ENCODE assay signal across 1 cellular context in the genomic region with DNA sequence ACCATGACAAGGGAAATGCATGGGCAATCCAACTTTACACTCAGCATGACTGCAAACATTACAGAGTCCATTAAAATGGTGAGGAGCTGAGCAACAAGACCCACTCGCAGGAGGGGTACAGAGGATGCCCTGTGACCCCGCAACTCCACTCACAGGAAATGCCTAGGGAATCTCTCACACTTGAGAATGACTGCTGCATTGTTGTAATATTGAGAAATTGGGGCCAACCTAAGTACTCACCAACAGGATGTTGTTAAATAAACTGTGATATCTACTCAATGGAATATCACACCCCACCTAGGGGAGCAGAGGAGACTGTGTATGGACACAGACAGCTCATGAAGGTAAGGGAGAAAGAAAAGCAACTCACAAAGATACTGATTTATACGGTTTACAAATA.
TF ChIP-seq lines count a peak whose summit lies in the region.

No MANE protein-coding gene starts in this region.

TF ChIP-seq in HepG2, 621 proteins besides CTCF, POLR2A, EP300 and RAD21:
- TF ChIP-seq ZNF770 (CRISPR knock-in tag; IDR thresholded peaks at IDR 0.05) (no peak), GZF1 (CRISPR knock-in tag; IDR thresholded peaks at IDR 0.05) (no peak), RCOR2 (CRISPR knock-in tag; IDR thresholded peaks at IDR 0.05) (no peak), CEBPB (IDR thresholded peaks at IDR 0.05; ENCODE audit: borderline replicate concordance, low read depth, low read length) (0 out of 2 replicates have a peak, but pooled peaks have one; percentile 9), MED1 (CRISPR knock-in tag; IDR thresholded peaks at IDR 0.05) (0 out of 2 replicates have a peak, but pooled peaks have one; percentile 11), ZNF205 (CRISPR knock-in tag; IDR thresholded peaks at IDR 0.05) (no peak), SAP130 (CRISPR knock-in tag; IDR thresholded peaks at IDR 0.05; ENCODE audit: low read depth) (peak; percentile 10; the same call in 1 of the 2 replicates), NR2F6 (IDR thresholded peaks at IDR 0.05) (0 out of 2 replicates have a peak, but pooled peaks have one; percentile 33), NR2F6 (CRISPR knock-in tag; IDR thresholded peaks at IDR 0.05) (peak; percentile 44; the same call in 1 of the 2 replicates), FOXP1 (IDR thresholded peaks at IDR 0.05) (no peak), FOXP1 (CRISPR knock-in tag; IDR thresholded peaks at IDR 0.05) (peak; percentile 45; the same call in 1 of the 2 replicates), NFRKB (IDR thresholded peaks at IDR 0.05) (no peak), ETV5 (CRISPR knock-in tag; IDR thresholded peaks at IDR 0.05; ENCODE audit: borderline replicate concordance) (peak; percentile 87), HCFC1 (IDR thresholded peaks at IDR 0.05; ENCODE audit: low read depth, low read length) (no peak), FOXJ3 (CRISPR knock-in tag; IDR thresholded peaks at IDR 0.05; ENCODE audit: borderline replicate concordance) (no peak), TEAD3 (CRISPR knock-in tag; optimal IDR thresholded peaks at IDR 0.05; ENCODE audit: borderline replicate concordance) (peak; percentile 25), ZNF253 (CRISPR knock-in tag; IDR thresholded peaks at IDR 0.05; ENCODE audit: borderline replicate concordance) (no peak), KDM2A (CRISPR knock-in tag; IDR thresholded peaks at IDR 0.05; ENCODE audit: borderline replicate concordance, low read depth) (no peak), ZNF276 (CRISPR knock-in tag; IDR thresholded peaks at IDR 0.05; ENCODE audit: low read depth) (no peak), RARA (CRISPR knock-in tag; IDR thresholded peaks at IDR 0.05) (peak; percentile 26; the same call in 1 of the 2 replicates), SOX5 (CRISPR knock-in tag; IDR thresholded peaks at IDR 0.05; ENCODE audit: borderline replicate concordance) (peak; percentile 58; the same call in 1 of the 2 replicates), FOSL2 (CRISPR knock-in tag; IDR thresholded peaks at IDR 0.05) (peak; percentile 80), SOX13 (IDR thresholded peaks at IDR 0.05) (no peak), SOX13 (CRISPR knock-in tag; conservative IDR thresholded peaks at IDR 0.05 in 1 of 2, IDR thresholded peaks at IDR 0.05 in 1 of 2) (peak in 1 of 2 experiments; percentile 22; a peak in 1 of 4 replicates), HNRNPK (IDR thresholded peaks at IDR 0.05; ENCODE audit: low read depth, low read length, poor library complexity, severe bottlenecking) (no peak), ELF1 (CRISPR knock-in tag; IDR thresholded peaks at IDR 0.05) (no peak), NR2C2 (CRISPR knock-in tag; IDR thresholded peaks at IDR 0.05; ENCODE audit: borderline replicate concordance) (0 out of 2 replicates have a peak, but pooled peaks have one; percentile 37), FOXO1 (CRISPR knock-in tag; IDR thresholded peaks at IDR 0.05) (no peak), SOX6 (IDR thresholded peaks at IDR 0.05) (no peak), SOX6 (CRISPR knock-in tag; IDR thresholded peaks at IDR 0.05) (peak; percentile 14; the same call in 1 of the 2 replicates), PAXIP1 (CRISPR knock-in tag; conservative IDR thresholded peaks at IDR 0.05) (peak; percentile 35; the same call in 1 of the 2 replicates)
- TF ChIP-seq, protein P1, sequence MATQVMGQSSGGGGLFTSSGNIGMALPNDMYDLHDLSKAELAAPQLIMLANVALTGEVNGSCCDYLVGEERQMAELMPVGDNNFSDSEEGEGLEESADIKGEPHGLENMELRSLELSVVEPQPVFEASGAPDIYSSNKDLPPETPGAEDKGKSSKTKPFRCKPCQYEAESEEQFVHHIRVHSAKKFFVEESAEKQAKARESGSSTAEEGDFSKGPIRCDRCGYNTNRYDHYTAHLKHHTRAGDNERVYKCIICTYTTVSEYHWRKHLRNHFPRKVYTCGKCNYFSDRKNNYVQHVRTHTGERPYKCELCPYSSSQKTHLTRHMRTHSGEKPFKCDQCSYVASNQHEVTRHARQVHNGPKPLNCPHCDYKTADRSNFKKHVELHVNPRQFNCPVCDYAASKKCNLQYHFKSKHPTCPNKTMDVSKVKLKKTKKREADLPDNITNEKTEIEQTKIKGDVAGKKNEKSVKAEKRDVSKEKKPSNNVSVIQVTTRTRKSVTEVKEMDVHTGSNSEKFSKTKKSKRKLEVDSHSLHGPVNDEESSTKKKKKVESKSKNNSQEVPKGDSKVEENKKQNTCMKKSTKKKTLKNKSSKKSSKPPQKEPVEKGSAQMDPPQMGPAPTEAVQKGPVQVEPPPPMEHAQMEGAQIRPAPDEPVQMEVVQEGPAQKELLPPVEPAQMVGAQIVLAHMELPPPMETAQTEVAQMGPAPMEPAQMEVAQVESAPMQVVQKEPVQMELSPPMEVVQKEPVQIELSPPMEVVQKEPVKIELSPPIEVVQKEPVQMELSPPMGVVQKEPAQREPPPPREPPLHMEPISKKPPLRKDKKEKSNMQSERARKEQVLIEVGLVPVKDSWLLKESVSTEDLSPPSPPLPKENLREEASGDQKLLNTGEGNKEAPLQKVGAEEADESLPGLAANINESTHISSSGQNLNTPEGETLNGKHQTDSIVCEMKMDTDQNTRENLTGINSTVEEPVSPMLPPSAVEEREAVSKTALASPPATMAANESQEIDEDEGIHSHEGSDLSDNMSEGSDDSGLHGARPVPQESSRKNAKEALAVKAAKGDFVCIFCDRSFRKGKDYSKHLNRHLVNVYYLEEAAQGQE (IDR thresholded peaks at IDR 0.05; ENCODE audit: borderline replicate concordance in 1 of 2, low read depth in 1 of 2, low read length in 2 of 2) = no peak
- TF ChIP-seq, protein P2, sequence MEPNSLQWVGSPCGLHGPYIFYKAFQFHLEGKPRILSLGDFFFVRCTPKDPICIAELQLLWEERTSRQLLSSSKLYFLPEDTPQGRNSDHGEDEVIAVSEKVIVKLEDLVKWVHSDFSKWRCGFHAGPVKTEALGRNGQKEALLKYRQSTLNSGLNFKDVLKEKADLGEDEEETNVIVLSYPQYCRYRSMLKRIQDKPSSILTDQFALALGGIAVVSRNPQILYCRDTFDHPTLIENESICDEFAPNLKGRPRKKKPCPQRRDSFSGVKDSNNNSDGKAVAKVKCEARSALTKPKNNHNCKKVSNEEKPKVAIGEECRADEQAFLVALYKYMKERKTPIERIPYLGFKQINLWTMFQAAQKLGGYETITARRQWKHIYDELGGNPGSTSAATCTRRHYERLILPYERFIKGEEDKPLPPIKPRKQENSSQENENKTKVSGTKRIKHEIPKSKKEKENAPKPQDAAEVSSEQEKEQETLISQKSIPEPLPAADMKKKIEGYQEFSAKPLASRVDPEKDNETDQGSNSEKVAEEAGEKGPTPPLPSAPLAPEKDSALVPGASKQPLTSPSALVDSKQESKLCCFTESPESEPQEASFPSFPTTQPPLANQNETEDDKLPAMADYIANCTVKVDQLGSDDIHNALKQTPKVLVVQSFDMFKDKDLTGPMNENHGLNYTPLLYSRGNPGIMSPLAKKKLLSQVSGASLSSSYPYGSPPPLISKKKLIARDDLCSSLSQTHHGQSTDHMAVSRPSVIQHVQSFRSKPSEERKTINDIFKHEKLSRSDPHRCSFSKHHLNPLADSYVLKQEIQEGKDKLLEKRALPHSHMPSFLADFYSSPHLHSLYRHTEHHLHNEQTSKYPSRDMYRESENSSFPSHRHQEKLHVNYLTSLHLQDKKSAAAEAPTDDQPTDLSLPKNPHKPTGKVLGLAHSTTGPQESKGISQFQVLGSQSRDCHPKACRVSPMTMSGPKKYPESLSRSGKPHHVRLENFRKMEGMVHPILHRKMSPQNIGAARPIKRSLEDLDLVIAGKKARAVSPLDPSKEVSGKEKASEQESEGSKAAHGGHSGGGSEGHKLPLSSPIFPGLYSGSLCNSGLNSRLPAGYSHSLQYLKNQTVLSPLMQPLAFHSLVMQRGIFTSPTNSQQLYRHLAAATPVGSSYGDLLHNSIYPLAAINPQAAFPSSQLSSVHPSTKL (CRISPR knock-in tag; IDR thresholded peaks at IDR 0.05) = 0 out of 2 replicates have a peak, but pooled peaks have one; percentile 16
- TF ChIP-seq, protein P3, sequence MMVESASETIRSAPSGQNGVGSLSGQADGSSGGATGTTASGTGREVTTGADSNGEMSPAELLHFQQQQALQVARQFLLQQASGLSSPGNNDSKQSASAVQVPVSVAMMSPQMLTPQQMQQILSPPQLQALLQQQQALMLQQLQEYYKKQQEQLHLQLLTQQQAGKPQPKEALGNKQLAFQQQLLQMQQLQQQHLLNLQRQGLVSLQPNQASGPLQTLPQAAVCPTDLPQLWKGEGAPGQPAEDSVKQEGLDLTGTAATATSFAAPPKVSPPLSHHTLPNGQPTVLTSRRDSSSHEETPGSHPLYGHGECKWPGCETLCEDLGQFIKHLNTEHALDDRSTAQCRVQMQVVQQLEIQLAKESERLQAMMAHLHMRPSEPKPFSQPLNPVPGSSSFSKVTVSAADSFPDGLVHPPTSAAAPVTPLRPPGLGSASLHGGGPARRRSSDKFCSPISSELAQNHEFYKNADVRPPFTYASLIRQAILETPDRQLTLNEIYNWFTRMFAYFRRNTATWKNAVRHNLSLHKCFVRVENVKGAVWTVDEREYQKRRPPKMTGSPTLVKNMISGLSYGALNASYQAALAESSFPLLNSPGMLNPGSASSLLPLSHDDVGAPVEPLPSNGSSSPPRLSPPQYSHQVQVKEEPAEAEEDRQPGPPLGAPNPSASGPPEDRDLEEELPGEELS (CRISPR knock-in tag; IDR thresholded peaks at IDR 0.05) = peak; percentile 62; the same call in 1 of the 2 replicates
